ENCODE assay signal across 9 cellular contexts in genomic region chr3:45545476-45545875, GRCh38. TPM values are rescaled to one million over a fixed set of nuclear protein-coding genes. Genes with fewer than 3 reads are reported as not detected.
DNase-seq lines count a peak whose midpoint lies in the region; ATAC-seq and TF ChIP-seq lines count a peak whose summit lies in the region.
"Had no signal": no experiment of that assay in that cellular context is flagged by ENCODE, and none has a peak within 500 bp of the region (broad histone marks: within the 10 kb centered on the region; RNA-seq: fewer than 3 reads in every experiment).

No MANE protein-coding gene starts in this region.

- H3K4me2 ChIP-seq in IMR-90 (ENCODE audit: low read depth, low read length), result no peak overlapping the region

- in situ Hi-C loops in IMR-90 (cut with MboI; ENCODE audit: low sequenced_read_pairs), result no loop called here

- H2AK9ac ChIP-seq in IMR-90 (replicated peaks; ENCODE audit: low read depth, low read length, poor library complexity), result peak overlapping the region; percentile 87

- H4K20me1 ChIP-seq in IMR-90 (ENCODE audit: insufficient read depth, low read length), result no peaks in the 10 kb centered on the region

- H3K4me1 ChIP-seq in IMR-90 (ENCODE audit: control insufficient read depth, insufficient read depth, low read length), result peaks cover 27% of the 10 kb centered on the region
- H3K4me1 ChIP-seq in lung (ENCODE audit: control insufficient read depth in 2 of 2, insufficient read depth in 2 of 2, low read length in 2 of 2), result peaks cover 0 to 41% of the 10 kb centered on the region in 2 donors
- no peaks in the 10 kb centered on the region for H3K4me1 ChIP-seq in Peyer's patch

- no peak for TF ChIP-seq POLR2A in IMR-90 (IDR thresholded peaks at IDR 0.05; ENCODE audit: low read depth, low read length)
- no peak for TF ChIP-seq POLR2A in Peyer's patch (IDR thresholded peaks at IDR 0.05)

- peak overlapping the region; percentile 82 for H3K14ac ChIP-seq in IMR-90 (replicated peaks; ENCODE audit: low read depth, low read length)

- peaks cover 4% of the 10 kb centered on the region; the same call in 1 of the 2 replicates for H3K36me3 ChIP-seq in IMR-90 (ENCODE audit: control insufficient read depth, insufficient read depth, low read length)
- no peaks in the 10 kb centered on the region for H3K36me3 ChIP-seq in lung (ENCODE audit: control insufficient read depth in 2 of 2, insufficient read depth in 2 of 2, low read length in 2 of 2)
- peaks cover 0 to 18% (median 0%) of the 10 kb centered on the region in 3 donors for H3K36me3 ChIP-seq in Peyer's patch

- WGBS in IMR-90 (ENCODE audit: extremely low coverage in 2 of 2, insufficient read length in 1 of 2), 2 experiments, result 48% methylated on average over 3 of the region's 7 CpGs; no CpG with 5 or more reads in 1 of the 2 experiments
- 32 to 51% methylated on average over 7 of the region's 7 CpGs for WGBS in lung, 2 donors

- H3K9me1 ChIP-seq in IMR-90 (ENCODE audit: insufficient read depth, low read length), result peaks cover 26% of the 10 kb centered on the region

- H4K8ac ChIP-seq in IMR-90 (ENCODE audit: low read depth in 2 of 2, low read length in 2 of 2), result peak overlapping the region; percentile 20 to 24; a peak in 2 of 4 replicates

- BruUV-seq in IMR-90 (replicated peaks; lab: Mats Ljungman, UMichigan), result no TSS peak

- POLR2A ChIA-PET in IMR-90 (lab: Charles Lee; ENCODE audit: unreplicated experiment), result interaction anchor here (0.6 kb wide), 1 partner anchor 636 kb away, joined by 20 read pairs; no protein-coding TSS in a partner anchor

- H3K27ac ChIP-seq in IMR-90 (ENCODE audit: insufficient read depth, low read length) (no peak overlapping the region; the same call in 1 of the 2 replicates), caudate nucleus (ENCODE audit: low read depth, low read length) (peak overlapping the region; percentile 58), lung (ENCODE audit: low read depth in 1 of 2, low read length in 1 of 2) (peak overlapping the region; percentile 17 to 82), Peyer's patch (no peak overlapping the region)

- H3K9ac ChIP-seq in IMR-90 (ENCODE audit: low read depth, low read length), result no peak overlapping the region

- H2AFZ ChIP-seq in IMR-90 (replicated peaks; ENCODE audit: low read length, poor library complexity), result peak overlapping the region; percentile 3

- H4K5ac ChIP-seq in IMR-90 (ENCODE audit: low read depth, low read length), result no peak overlapping the region

- H2BK5ac ChIP-seq in IMR-90 (ENCODE audit: low read depth, low read length, poor library complexity, severe bottlenecking), result peak overlapping the region; percentile 43

- peak overlapping the region; percentile 63; the same call in 1 of the 2 replicates for H4K91ac ChIP-seq in IMR-90 (ENCODE audit: insufficient read depth, low read depth, low read length)

- H2BK120ac ChIP-seq in IMR-90 (ENCODE audit: low read depth, low read length), result peak overlapping the region; percentile 79

- H3K4me3 ChIP-seq in IMR-90 (ENCODE audit: insufficient read depth, low read depth, low read length), result no peak overlapping the region
- H3K4me3 ChIP-seq in lung, result no peak overlapping the region
- H3K4me3 ChIP-seq in Peyer's patch, result no peak overlapping the region

- no peak for TF ChIP-seq RAD21 in IMR-90 (IDR thresholded peaks at IDR 0.05; ENCODE audit: low read length)

- ATAC-seq in IMR-90 (ENCODE audit: low read depth), result peak; percentile 18; the same call in 1 of the 2 replicates
- peak; percentile 12 for ATAC-seq in lung (ENCODE audit: insufficient read depth, low FRiP score)
- no peak for ATAC-seq in HG03460 (IDR thresholded peaks at IDR 0.05; ENCODE audit: unreplicated experiment)
- ATAC-seq in HG02610 (IDR thresholded peaks at IDR 0.05; ENCODE audit: unreplicated experiment), result no peak

- H3K4ac ChIP-seq in IMR-90 (ENCODE audit: low read depth, low read length), result peak overlapping the region; percentile 70

- H2BK20ac ChIP-seq in IMR-90 (ENCODE audit: low read depth, low read length), result peak overlapping the region; percentile 8

- peak; percentile 63 for DNase-seq in A172 (ENCODE audit: low spot score)
- peak; percentile 45 for DNase-seq in IMR-90
- DNase-seq in caudate nucleus (lab: John Stamatoyannopoulos, UW), result peak in 58 of 61 donors; percentile 41 to 94 (median 81)
- no peak for DNase-seq in lung (ENCODE audit: low spot score)
- no peak for DNase-seq in KG1 (lab: John Stamatoyannopoulos, UW)
- DNase-seq in Peyer's patch, result no peak
- DNase-seq: NCI-H187 treated with DMSO at 0.1 percent for 48 hours had no signal

- H3K9me3 ChIP-seq in IMR-90 (ENCODE audit: control insufficient read depth, insufficient read depth, low read length), result no peaks in the 10 kb centered on the region
- H3K9me3 ChIP-seq in lung (ENCODE audit: control insufficient read depth in 2 of 2, insufficient read depth in 1 of 2, low read length in 1 of 2), result no peaks in the 10 kb centered on the region
- no peaks in the 10 kb centered on the region for H3K9me3 ChIP-seq in Peyer's patch

- H2AK5ac ChIP-seq in IMR-90 (ENCODE audit: low read depth, low read length), result peak overlapping the region; percentile 86

- CTCF ChIA-PET in IMR-90 (lab: Yijun Ruan, JAX), result interaction anchor here (0.8 to 1.4 kb wide), 4 partner anchors 8 to 114 kb away, joined by 3 to 7 read pairs (median 4); no protein-coding TSS in a partner anchor

- peaks cover 3 to 11% of the 10 kb centered on the region in 2 experiments; a peak in 1 of 4 replicates for H3K79me1 ChIP-seq in IMR-90 (ENCODE audit: low read depth in 1 of 2, low read length in 2 of 2)

- dilution Hi-C loops in IMR-90 (cut with HindIII; ENCODE audit: low sequenced_read_pairs, unreplicated experiment), result no loop called here

- intact Hi-C loops in IMR-90 (cut with micrococcal nuclease), result no loop called here

- H3K56ac ChIP-seq in IMR-90 (ENCODE audit: extremely low read depth, insufficient read depth, low read length), result no peak overlapping the region

- H3K27me3 ChIP-seq in IMR-90 (ENCODE audit: control insufficient read depth, insufficient read depth, low read length) (no peaks in the 10 kb centered on the region), lung (ENCODE audit: control insufficient read depth, insufficient read depth) (no peaks in the 10 kb centered on the region), Peyer's patch (no peaks in the 10 kb centered on the region)

- peak overlapping the region; percentile 75; the same call in 2 of the 3 replicates for H2BK15ac ChIP-seq in IMR-90 (ENCODE audit: low read depth, low read length)

- peak overlapping the region; percentile 45; the same call in 1 of the 2 replicates for H3K23ac ChIP-seq in IMR-90 (ENCODE audit: low read depth, low read length)

- H3K18ac ChIP-seq in IMR-90 (ENCODE audit: low read depth, low read length), result peak overlapping the region; percentile 40; the same call in 1 of the 2 replicates

- TF ChIP-seq CTCF in IMR-90 (conservative IDR thresholded peaks at IDR 0.05; ENCODE audit: low read depth, low read length) (no peak), lung (IDR thresholded peaks at IDR 0.05; ENCODE audit: control extremely low read depth, extremely low read depth) (no peak), Peyer's patch (IDR thresholded peaks at IDR 0.05) (no peak)

TF ChIP-seq in IMR-90, 13 proteins besides CTCF, POLR2A, EP300 and RAD21:
- TF ChIP-seq MXI1 (IDR thresholded peaks at IDR 0.05; ENCODE audit: borderline replicate concordance, low read depth, low read length) (no peak), ELK1 (IDR thresholded peaks at IDR 0.05; ENCODE audit: borderline replicate concordance, low read depth, low read length) (no peak), SMC3 (IDR thresholded peaks at IDR 0.05; ENCODE audit: low read depth, low read length) (no peak), USF2 (IDR thresholded peaks at IDR 0.05; ENCODE audit: low read depth, low read length) (0 out of 2 replicates have a peak, but pooled peaks have one; percentile 30), MAFK (IDR thresholded peaks at IDR 0.05; ENCODE audit: low read depth, low read length) (no peak), RFX5 (IDR thresholded peaks at IDR 0.05; ENCODE audit: low read depth, low read length) (no peak), CEBPB (IDR thresholded peaks at IDR 0.05; ENCODE audit: low read depth, low read length) (no peak)

RNA-seq across cellular contexts. Expression of gene LIMD1, which starts 49.1 kb away (rescaled TPM):
- 8.7 TPM in 2 replicates for total RNA-seq in A172 (2014; rRNA removed; shearing (Covaris generic))
- 21.5 and 22.5 TPM in 2 replicates for total RNA-seq in IMR-90 (2012; rRNA removed)
- 20.5 and 20.9 TPM in 2 replicates for polyA plus RNA-seq in IMR-90 (2012; rRNA removed)
- polyA plus RNA-seq in IMR-90 (2012; cell fraction: cytosol; rRNA removed), result 12.3 and 13.9 TPM in 2 replicates
- polyA plus RNA-seq in IMR-90 (2012; cell fraction: nucleus; rRNA removed; ENCODE audit: low replicate concordance), result 52.7 and 53.0 TPM in 2 replicates
- total RNA-seq in lung, result 100 to 1,000 TPM in 1 of 2 donors, 10 to 100 TPM in 1; 70.0 to 123 TPM
- 10 to 100 TPM in 1 of 2 donors, 1 to 10 TPM in 1; 9.3 to 18.5 TPM for polyA plus RNA-seq in lung
- 10 to 100 TPM; 19.0 to 41.8 (median 27.8) TPM for total RNA-seq in Peyer's patch

Comparison
In these comparisons a context has a peak if more than half of its experiments do, and no peak if none do; other contexts are left out.
1. DNase-seq: peak in A172 (single experiment), IMR-90 (single experiment) and caudate nucleus (58 of 61); none in lung (single experiment), KG1 (single experiment) and Peyer's patch (0 of 3).
2. ATAC-seq: peak in IMR-90 (single experiment) and lung (single experiment); none in HG03460 (single experiment) and HG02610 (single experiment).
3. H3K27ac ChIP-seq: peak in caudate nucleus (single experiment) and lung (2 of 2); none in IMR-90 (single experiment) and Peyer's patch (0 of 4).